In the genomic region with DNA sequence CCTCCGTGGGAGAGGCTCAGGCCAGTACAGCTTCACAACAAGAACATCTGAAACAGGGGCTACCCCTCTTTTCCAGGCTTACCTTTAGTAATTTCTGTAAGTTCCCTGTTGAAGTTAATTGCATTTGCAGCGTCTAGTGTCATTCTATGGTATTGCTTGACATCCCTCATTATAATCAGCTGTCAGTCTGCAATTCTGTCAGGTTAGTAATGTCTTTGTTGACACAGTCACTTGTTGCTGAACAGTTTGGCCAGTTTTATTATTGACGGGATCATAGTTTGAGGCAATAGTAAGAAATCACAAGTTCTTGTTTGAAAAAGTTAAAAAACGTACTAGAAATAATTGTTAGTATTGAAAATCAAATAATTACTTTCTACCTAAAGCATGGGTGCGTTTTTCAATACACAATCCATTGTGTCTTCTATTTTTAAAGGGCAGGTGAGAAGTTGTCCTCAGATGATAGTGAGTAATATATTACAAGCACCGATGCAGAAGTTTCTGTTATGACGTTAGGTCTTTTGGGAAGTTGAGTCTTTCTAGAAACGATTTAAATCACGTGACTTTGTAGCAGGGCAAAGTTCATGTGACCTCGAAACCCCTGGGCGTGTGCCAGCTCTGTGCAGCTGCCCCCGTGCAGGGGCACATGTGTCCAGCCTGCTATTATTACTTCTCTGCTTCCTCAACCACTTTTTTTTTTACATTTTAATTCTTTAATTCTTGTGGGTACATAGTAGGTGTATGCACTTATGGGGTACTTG, we compare ENCODE assay signal across 24 cellular contexts. TPM values are rescaled to one million over a fixed set of nuclear protein-coding genes. Genes with fewer than 3 reads are reported as not detected.
DNase-seq lines count a peak whose midpoint lies in the region; ATAC-seq and TF ChIP-seq lines count a peak whose summit lies in the region.
"Had no signal": no experiment of that assay in that cellular context is flagged by ENCODE, and none has a peak within 500 bp of the region (broad histone marks: within the 10 kb centered on the region; RNA-seq: fewer than 3 reads in every experiment).

No MANE protein-coding gene starts in this region.

- TF ChIP-seq CTCF in OCI-LY3 (IDR thresholded peaks at IDR 0.05; ENCODE audit: low read depth, low read length): no peak

- ATAC-seq in left ventricle myocardium superior (no peak), Right ventricle myocardium inferior (no peak), left lobe of liver (peak; percentile 75)

- no peak overlapping the region; the same call in 1 of the 2 replicates for H2AFZ ChIP-seq in OCI-LY3 (ENCODE audit: low read depth, low read length)
- H2AFZ ChIP-seq: GM23248 had no signal

- H3K36me3 ChIP-seq in OCI-LY3 (replicated peaks; ENCODE audit: low read depth, low read length): no peaks in the 10 kb centered on the region

- H3K27ac ChIP-seq in OCI-LY3 (ENCODE audit: low read length): no peak overlapping the region
- H3K27ac ChIP-seq: GM23248, SK-N-MC had no signal

- peaks cover 11% of the 10 kb centered on the region for H3K4me1 ChIP-seq in OCI-LY3 (ENCODE audit: low read length)

- peaks cover 5% of the 10 kb centered on the region; the same call in 1 of the 2 replicates for H3K27me3 ChIP-seq in OCI-LY3 (ENCODE audit: low read depth, low read length)

- no peaks in the 10 kb centered on the region for H3K9me3 ChIP-seq in OCI-LY3 (ENCODE audit: insufficient read depth, low read length)

- peak overlapping the region; percentile 11 for H3K4me3 ChIP-seq in OCI-LY3 (ENCODE audit: low read length)
- H3K4me3 ChIP-seq: GM23248, SK-N-MC had no signal

- H3K4me2 ChIP-seq in OCI-LY3 (ENCODE audit: low read length): peak overlapping the region; percentile 34

- H3K9ac ChIP-seq in OCI-LY3 (ENCODE audit: low read length): no peak overlapping the region
- H3K9ac ChIP-seq: GM23248 had no signal

- intact Hi-C loops in left ventricle myocardium superior (cut with micrococcal nuclease) (no loop called here), Right ventricle myocardium inferior (cut with DNase I) (no loop called here)

- no peaks in the 10 kb centered on the region for H3K79me2 ChIP-seq in OCI-LY3 (ENCODE audit: low read length)

- DNase-seq in left ventricle myocardium superior (peak; percentile 45), Right ventricle myocardium inferior (ENCODE audit: missing footprints) (no peak), left lobe of liver (ENCODE audit: low spot score) (no peak), NCI-H146 treated with DMSO at 0.1 percent for 48 hours (lab: John Stamatoyannopoulos, UW; ENCODE audit: unreplicated experiment) (no peak), dermis blood vessel endothelial cell (no peak), COLO829 (ENCODE audit: low spot score) (no peak)
- DNase-seq: AML-193, C1 segment of cervical spinal cord, DMS 273 treated with DMSO at 0.1 percent for 48 hours, DMS79 treated with DMSO at 0.1 percent for 48 hours, GM23248, H9, NCI-H1048, NCI-H1417 treated with DMSO at 0.1 percent for 48 hours, NCI-H1930, NCI-H226, NCI-H510A treated with DMSO at 0.1 percent for 48 hours, NCI-H82, SHP77 treated with DMSO at 0.1 percent for 48 hours, SW 1271, T-helper 2 cell had no signal

- no peaks in the 10 kb centered on the region for H4K20me1 ChIP-seq in OCI-LY3 (ENCODE audit: insufficient read depth, low read length)

RNA-seq across cellular contexts. Expression of a gene that starts 49.5 kb away (rescaled TPM):
- total RNA-seq in left ventricle myocardium superior: 32.7 TPM
- 34.9 TPM for total RNA-seq in Right ventricle myocardium inferior
- total RNA-seq in left lobe of liver: 24.1 TPM
- total RNA-seq in dermis blood vessel endothelial cell: 5.6 and 6.3 TPM in 2 replicates
- total RNA-seq: A172 had no signal
